ENCODE assay signal across 12 cellular contexts in the genomic region with DNA sequence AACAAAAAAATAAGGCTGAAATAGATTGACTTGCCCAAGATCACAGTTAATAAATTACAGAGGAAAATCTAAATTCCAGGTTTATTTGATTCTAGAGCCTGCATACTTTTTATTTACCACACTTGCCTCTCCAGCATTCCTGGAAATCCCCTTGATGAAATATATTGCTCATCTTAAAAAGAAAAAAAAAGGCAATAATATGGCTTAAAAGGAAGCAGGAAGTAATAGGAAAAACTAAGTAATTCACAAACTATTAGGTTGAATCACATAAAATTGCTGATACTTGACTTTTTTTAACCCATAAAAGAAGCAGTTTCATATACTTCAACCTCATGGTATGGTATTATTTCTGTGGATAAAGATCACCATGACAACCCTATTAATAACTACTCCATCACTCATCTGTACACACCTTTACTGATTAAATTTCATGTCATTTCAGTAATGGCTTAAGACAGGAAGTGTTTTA. TPM values are rescaled to one million over a fixed set of nuclear protein-coding genes. Genes with fewer than 3 reads are reported as not detected.
DNase-seq lines count a peak whose midpoint lies in the region; ATAC-seq and TF ChIP-seq lines count a peak whose summit lies in the region.
"Had no signal": no experiment of that assay in that cellular context is flagged by ENCODE, and none has a peak within 500 bp of the region (broad histone marks: within the 10 kb centered on the region; RNA-seq: fewer than 3 reads in every experiment).

No MANE protein-coding gene starts in this region.

- peaks cover 22% of the 10 kb centered on the region for H3K36me3 Mint-ChIP-seq in activated naive CD8-positive, alpha-beta T cell treated with anti-CD3 and anti-CD28 coated beads, Interleukin-2, amount 10 ng/mL, durations not matched to agents 7 days and 5 days

- H3K27ac Mint-ChIP-seq in activated naive CD8-positive, alpha-beta T cell treated with anti-CD3 and anti-CD28 coated beads, Interleukin-2, amount 10 ng/mL, durations not matched to agents 7 days and 5 days = no peak overlapping the region

- H3K4me3 Mint-ChIP-seq in activated naive CD8-positive, alpha-beta T cell treated with anti-CD3 and anti-CD28 coated beads, Interleukin-2, amount 10 ng/mL, durations not matched to agents 7 days and 5 days = peak overlapping the region; percentile 6

- in situ Hi-C loops in Caki2 (cut with HindIII; ENCODE audit: low pct_unique_long_range_greater_than_20kb, low sequenced_read_pairs) = no loop called here

- peak; percentile 74 for DNase-seq in Caki2 (ENCODE audit: low read depth)
- DNase-seq in activated naive CD8-positive, alpha-beta T cell treated with anti-CD3 and anti-CD28 coated beads, Interleukin-2, amount 10 ng/mL, durations not matched to agents 7 days and 5 days = no peak
- DNase-seq in kidney epithelial cell (ENCODE audit: low read depth) = peak; percentile 65
- DNase-seq in DMS 273 (lab: John Stamatoyannopoulos, UW; ENCODE audit: unreplicated experiment) = no peak
- DNase-seq in T1000 (lab: John Stamatoyannopoulos, UW) = no peak
- no peak for DNase-seq in stimulated activated CD4-positive, alpha-beta T cell treated with anti-CD3 and anti-CD28 coated beads, Interleukin-12 subunit alpha, Interleukin-12 subunit beta, amount 100 ng/mL, for 4 hours
- DNase-seq: hippocampal formation, mucosa of descending colon, NCI-H1105 treated with DMSO at 0.1 percent for 48 hours had no signal

- H3K36me3 ChIP-seq in kidney epithelial cell (ENCODE audit: control insufficient read depth, insufficient read depth, low read length) = no peaks in the 10 kb centered on the region

- H3K27me3 Mint-ChIP-seq in activated naive CD8-positive, alpha-beta T cell treated with anti-CD3 and anti-CD28 coated beads, Interleukin-2, amount 10 ng/mL, durations not matched to agents 7 days and 5 days = no peaks in the 10 kb centered on the region

- peaks cover 23% of the 10 kb centered on the region for H3K4me1 Mint-ChIP-seq in activated naive CD8-positive, alpha-beta T cell treated with anti-CD3 and anti-CD28 coated beads, Interleukin-2, amount 10 ng/mL, durations not matched to agents 7 days and 5 days

- H3K27me3 ChIP-seq in kidney epithelial cell (ENCODE audit: control insufficient read depth, insufficient read depth, low read length) = no peaks in the 10 kb centered on the region

- ATAC-seq in HG02938 (IDR thresholded peaks at IDR 0.05; ENCODE audit: unreplicated experiment) (peak; percentile 67), GM18873 (IDR thresholded peaks at IDR 0.05; ENCODE audit: low FRiP score, unreplicated experiment) (no peak)
- ATAC-seq in activated naive CD8-positive, alpha-beta T cell treated with anti-CD3 and anti-CD28 coated beads, Interleukin-2, amount 10 ng/mL, durations not matched to agents 7 days and 5 days (ENCODE audit: low read depth) = no peak
- ATAC-seq: mucosa of descending colon had no signal

- H3K4me3 ChIP-seq in kidney epithelial cell (ENCODE audit: low read depth, low read length) = no peak overlapping the region
- H3K4me3 ChIP-seq: coronary artery, mucosa of descending colon had no signal

- TF ChIP-seq CTCF in kidney epithelial cell (IDR thresholded peaks at IDR 0.05; ENCODE audit: insufficient read depth, low read length, poor library complexity, severe bottlenecking) = no peak

- POLR2A ChIA-PET in activated naive CD8-positive, alpha-beta T cell treated with anti-CD3 and anti-CD28 coated beads, Interleukin-2, amount 10 ng/mL, durations not matched to agents 7 days and 5 days (lab: Charles Lee) = no interaction called here

- no peaks in the 10 kb centered on the region for H3K9me3 Mint-ChIP-seq in activated naive CD8-positive, alpha-beta T cell treated with anti-CD3 and anti-CD28 coated beads, Interleukin-2, amount 10 ng/mL, durations not matched to agents 7 days and 5 days

RNA-seq across cellular contexts. Expression of a gene that starts 52.9 kb away (rescaled TPM):
- 248 and 274 TPM in 2 replicates for total RNA-seq in Caki2 (2014; rRNA removed; shearing (Covaris generic); ENCODE audit: low replicate concordance)
- total RNA-seq in activated naive CD8-positive, alpha-beta T cell treated with anti-CD3 and anti-CD28 coated beads, Interleukin-2, amount 10 ng/mL, durations not matched to agents 7 days and 5 days = 10 to 100 TPM; 80.1 to 91.2 TPM
- 124 and 131 TPM in 2 replicates for total RNA-seq in kidney epithelial cell

Comparison
In these comparisons a context has a peak if more than half of its experiments do, and no peak if none do; other contexts are left out.
1. DNase-seq: peak in Caki2 (single experiment) and kidney epithelial cell (single experiment); none in activated naive CD8-positive, alpha-beta T cell treated with anti-CD3 and anti-CD28 coated beads, Interleukin-2, amount 10 ng/mL, durations not matched to agents 7 days and 5 days (single experiment), DMS 273 (single experiment), T1000 (single experiment) and stimulated activated CD4-positive, alpha-beta T cell treated with anti-CD3 and anti-CD28 coated beads, Interleukin-12 subunit alpha, Interleukin-12 subunit beta, amount 100 ng/mL, for 4 hours (single experiment).